14 cellular contexts compared by ENCODE assay signal in genomic region chr20:38986663-38987062, GRCh38. TPM values are rescaled to one million over a fixed set of nuclear protein-coding genes. Genes with fewer than 3 reads are reported as not detected.
DNase-seq lines count a peak whose midpoint lies in the region; ATAC-seq and TF ChIP-seq lines count a peak whose summit lies in the region.
"Had no signal": no experiment of that assay in that cellular context is flagged by ENCODE, and none has a peak within 500 bp of the region (broad histone marks: within the 10 kb centered on the region; RNA-seq: fewer than 3 reads in every experiment).

No MANE protein-coding gene starts in this region.

- H3K36me3 ChIP-seq in cardiac muscle cell (peaks cover 16% of the 10 kb centered on the region), stomach smooth muscle (ENCODE audit: control insufficient read depth in 2 of 2, insufficient read depth in 2 of 2, low read length in 2 of 2) (peaks cover 0 to 19% of the 10 kb centered on the region in 2 donors), osteoblast (ENCODE audit: insufficient read depth, low read length) (peaks cover 23% of the 10 kb centered on the region)

- DNase-seq in amniotic epithelial cell (ENCODE audit: low read depth) (peak; percentile 89), cardiac muscle cell (ENCODE audit: low read depth in 1 of 2, low spot score in 1 of 2) (peak in 1 of 2 donors; percentile 56), osteocyte (ENCODE audit: extremely low spot score, unreplicated experiment) (no peak), foreskin fibroblast (no peak), osteoblast (ENCODE audit: insufficient read length, low spot score, missing footprints) (no peak), glomerular visceral epithelial cell (ENCODE audit: extremely low spot score) (no peak)
- DNase-seq: activated CD4-positive, alpha-beta T cell treated with anti-CD3 and anti-CD28 coated beads for 4 hours; activated T-cell treated with anti-CD3 and anti-CD28 coated beads, Interleukin-2, amount 50 U/mL, for 4 hours; CD4-positive, alpha-beta memory T cell; gastrocnemius medialis; NCI-H2227 treated with DMSO at 0.1 percent for 48 hours; stimulated activated CD4-positive, alpha-beta T cell treated with anti-CD3 and anti-CD28 coated beads, Interleukin-1b, Interleukin-23, amount 100 ng/mL, for 48 hours had no signal

- peak; percentile 37 for ATAC-seq in GM18502 (IDR thresholded peaks at IDR 0.05; ENCODE audit: poor library complexity, unreplicated experiment)
- ATAC-seq: activated T-cell treated with anti-CD3 and anti-CD28 coated beads, Interleukin-2, amount 50 U/mL, for 4 hours had no signal

- no peaks in the 10 kb centered on the region for H3K9me3 Mint-ChIP-seq in osteocyte (ENCODE audit: unreplicated experiment)
- H3K9me3 Mint-ChIP-seq: activated T-cell treated with anti-CD3 and anti-CD28 coated beads, Interleukin-2, amount 50 U/mL, for 4 hours; CD4-positive, alpha-beta memory T cell had no signal

- H3K9me3 ChIP-seq in cardiac muscle cell (ENCODE audit: low read depth) (no peaks in the 10 kb centered on the region), stomach smooth muscle (ENCODE audit: control insufficient read depth in 2 of 2, low read length in 2 of 2) (no peaks in the 10 kb centered on the region), osteoblast (ENCODE audit: low read depth, low read length) (no peaks in the 10 kb centered on the region)
- H3K9me3 ChIP-seq: gastrocnemius medialis had no signal

- H3K27me3 Mint-ChIP-seq in osteocyte (ENCODE audit: unreplicated experiment), result no peaks in the 10 kb centered on the region
- H3K27me3 Mint-ChIP-seq: CD4-positive, alpha-beta memory T cell had no signal

- no peak overlapping the region for H3K4me3 Mint-ChIP-seq in osteocyte (ENCODE audit: unreplicated experiment)
- H3K4me3 Mint-ChIP-seq: activated T-cell treated with anti-CD3 and anti-CD28 coated beads, Interleukin-2, amount 50 U/mL, for 4 hours; CD4-positive, alpha-beta memory T cell had no signal

- H3K27ac Mint-ChIP-seq in osteocyte (ENCODE audit: unreplicated experiment), result no peak overlapping the region

- peaks cover 28% of the 10 kb centered on the region for H3K4me1 Mint-ChIP-seq in osteocyte (ENCODE audit: unreplicated experiment)

- peaks cover 9% of the 10 kb centered on the region for H4K20me1 ChIP-seq in osteoblast (ENCODE audit: insufficient read depth, low read length)

- no peak overlapping the region for H3K27ac ChIP-seq in cardiac muscle cell
- H3K27ac ChIP-seq in stomach smooth muscle (ENCODE audit: low read length), result peak overlapping the region; percentile 83
- H3K27ac ChIP-seq in osteoblast (ENCODE audit: low read depth, low read length), result no peak overlapping the region

- no peaks in the 10 kb centered on the region for H3K27me3 ChIP-seq in cardiac muscle cell
- H3K27me3 ChIP-seq in stomach smooth muscle (ENCODE audit: control insufficient read depth in 1 of 2, insufficient read depth in 2 of 2, low read length in 2 of 2), result no peaks in the 10 kb centered on the region
- no peaks in the 10 kb centered on the region for H3K27me3 ChIP-seq in osteoblast (ENCODE audit: insufficient read depth, low read length)
- H3K27me3 ChIP-seq: gastrocnemius medialis had no signal

- no peak overlapping the region for H3K4me2 ChIP-seq in osteoblast (ENCODE audit: insufficient read depth, low read length)

- H3K36me3 Mint-ChIP-seq in osteocyte (ENCODE audit: unreplicated experiment), result peaks cover 25% of the 10 kb centered on the region

- TF ChIP-seq CTCF in cardiac muscle cell (IDR thresholded peaks at IDR 0.05; ENCODE audit: low read depth, low read length) (peak; percentile 12), osteocyte (IDR thresholded peaks at IDR 0.05) (no peak), foreskin fibroblast (IDR thresholded peaks at IDR 0.05; ENCODE audit: low read depth, low read length) (no peak), osteoblast (IDR thresholded peaks at IDR 0.05; ENCODE audit: extremely low read depth, low read depth, low read length) (no peak)

- no peak overlapping the region for H3K4me3 ChIP-seq in cardiac muscle cell
- peak overlapping the region in 1 of 2 donors; percentile 31 for H3K4me3 ChIP-seq in stomach smooth muscle (ENCODE audit: low read length in 2 of 2)
- no peak overlapping the region for H3K4me3 ChIP-seq in foreskin fibroblast (ENCODE audit: low read depth in 1 of 2, low read length in 2 of 2)
- no peak overlapping the region for H3K4me3 ChIP-seq in osteoblast (ENCODE audit: insufficient read depth, low read length)
- H3K4me3 ChIP-seq: gastrocnemius medialis had no signal

- no peak overlapping the region for H2AFZ ChIP-seq in osteoblast (ENCODE audit: low read length)

- H3K79me2 ChIP-seq in osteoblast (ENCODE audit: insufficient read depth, low read length), result peaks cover 6% of the 10 kb centered on the region

- peaks cover 7% of the 10 kb centered on the region for H3K4me1 ChIP-seq in cardiac muscle cell (ENCODE audit: low read depth)
- H3K4me1 ChIP-seq in stomach smooth muscle (ENCODE audit: control insufficient read depth, insufficient read depth, low read length), result peaks cover 16% of the 10 kb centered on the region
- peaks cover 13% of the 10 kb centered on the region for H3K4me1 ChIP-seq in osteoblast (ENCODE audit: insufficient read depth, low read length)

- peak overlapping the region in 1 of 2 donors; percentile 8 for H3K9ac ChIP-seq in stomach smooth muscle (ENCODE audit: low read length in 2 of 2)

RNA-seq across cellular contexts. Expression of gene DHX35, which starts 24.5 kb away (rescaled TPM):
- total RNA-seq in cardiac muscle cell (10.4 and 12.6 TPM in 2 replicates), osteocyte (10.1 and 10.3 TPM in 2 replicates), osteoblast (9.7 and 10.5 TPM in 2 replicates)
- 7.9 and 8.9 TPM in 2 replicates for polyA plus RNA-seq in cardiac muscle cell
